Comparison of ENCODE assay signal across 23 cellular contexts in the genomic region with DNA sequence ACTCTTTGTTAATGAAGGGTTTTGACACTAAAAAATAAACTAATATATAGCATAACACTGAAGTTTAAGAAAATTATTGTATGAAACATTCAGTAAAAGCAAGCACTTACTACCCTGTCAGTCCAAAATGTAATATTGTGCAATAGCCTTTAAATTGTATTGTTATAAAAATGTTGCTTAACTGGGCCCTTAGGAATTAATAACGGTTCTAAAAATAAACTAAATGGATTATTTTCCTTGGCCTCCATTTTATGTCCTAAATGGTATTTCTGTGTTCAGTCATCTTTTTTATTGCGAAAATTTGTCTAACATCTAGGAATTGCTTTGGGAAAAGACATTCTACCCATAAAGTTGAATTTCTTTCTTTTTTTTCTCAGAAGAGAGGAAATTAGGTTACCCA.
"Had no signal": no experiment of that assay in that cellular context is flagged by ENCODE, and none has a peak within 500 bp of the region (broad histone marks: within the 10 kb centered on the region; RNA-seq: fewer than 3 reads in every experiment).

No MANE protein-coding gene starts in this region.

- H3K27me3 Mint-ChIP-seq: activated CD8-positive, alpha-beta T cell treated with anti-CD3 and anti-CD28 coated beads for 36 hours; activated naive CD4-positive, alpha-beta T cell treated with anti-CD3 and anti-CD28 coated beads, Interleukin-2, amount 10 ng/mL, durations not matched to agents 7 days and 5 days; activated naive CD8-positive, alpha-beta T cell treated with anti-CD3 and anti-CD28 coated beads for 36 hours had no signal

- H3K9me3 ChIP-seq: adrenal gland, Peyer's patch, SJSA1 had no signal

- H3K4me1 ChIP-seq: adrenal gland, Peyer's patch, SJSA1 had no signal

- H3K4me3 ChIP-seq: adrenal gland, Peyer's patch, SJSA1 had no signal

- H3K36me3 Mint-ChIP-seq: activated naive CD4-positive, alpha-beta T cell treated with anti-CD3 and anti-CD28 coated beads, Interleukin-2, amount 10 ng/mL, durations not matched to agents 7 days and 5 days; activated naive CD8-positive, alpha-beta T cell treated with anti-CD3 and anti-CD28 coated beads for 36 hours had no signal

- H3K4me1 Mint-ChIP-seq: activated naive CD4-positive, alpha-beta T cell treated with anti-CD3 and anti-CD28 coated beads, Interleukin-2, amount 10 ng/mL, durations not matched to agents 7 days and 5 days; activated naive CD8-positive, alpha-beta T cell treated with anti-CD3 and anti-CD28 coated beads for 36 hours had no signal

- H3K27ac Mint-ChIP-seq: activated CD8-positive, alpha-beta T cell treated with anti-CD3 and anti-CD28 coated beads for 36 hours; activated naive CD4-positive, alpha-beta T cell treated with anti-CD3 and anti-CD28 coated beads, Interleukin-2, amount 10 ng/mL, durations not matched to agents 7 days and 5 days; activated naive CD8-positive, alpha-beta T cell treated with anti-CD3 and anti-CD28 coated beads for 36 hours; activated T-cell treated with anti-CD3 and anti-CD28 coated beads, Interleukin-2, amount 50 U/mL, for 72 hours; activated T-helper 2 cell treated with anti-CD3 and anti-CD28 coated beads, Interferon-gamma antibody, Interleukin-2, Interleukin-4, amounts not matched to agents 10 μg/mL and 5 μg/mL and 100 μg/mL, durations not matched to agents 14 hours and 24 hours and 36 hours had no signal

- H3K36me3 ChIP-seq: adrenal gland, Peyer's patch, SJSA1 had no signal

- DNase-seq: activated CD4-positive, alpha-beta T cell treated with anti-CD3 and anti-CD28 coated beads for 4 hours; activated CD8-positive, alpha-beta memory T cell treated with anti-CD3 and anti-CD28 coated beads, Interleukin-2, amount 50 U/mL, for 4 hours; activated CD8-positive, alpha-beta T cell treated with anti-CD3 and anti-CD28 coated beads for 36 hours; activated gamma-delta T cell treated with Interleukin-2 at 50 U/mL for 16 hours; activated naive CD4-positive, alpha-beta T cell treated with anti-CD3 and anti-CD28 coated beads, Interleukin-2, amount 10 ng/mL, durations not matched to agents 7 days and 5 days; activated naive CD8-positive, alpha-beta T cell treated with anti-CD3 and anti-CD28 coated beads for 36 hours; activated T-cell treated with anti-CD3 and anti-CD28 coated beads, Interleukin-2, amount 50 U/mL, for 72 hours; adrenal gland; anterior cingulate cortex; Karpas-422; NCI-H1105 treated with DMSO at 0.1 percent for 48 hours; NCI-H1436 treated with DMSO at 0.1 percent for 48 hours; NCI-H187; NCI-H2081; NCI-H510A treated with DMSO at 0.1 percent for 48 hours; NCI-H69; NK-92 treated with Interleukin-12 subunit alpha and Interleukin-12 subunit beta, amount 100 ng/mL, for 24 hours; OCI-M1; Peyer's patch; SHP77; SW 1271 had no signal

- H3K4me3 Mint-ChIP-seq: activated CD8-positive, alpha-beta T cell treated with anti-CD3 and anti-CD28 coated beads for 36 hours; activated naive CD4-positive, alpha-beta T cell treated with anti-CD3 and anti-CD28 coated beads, Interleukin-2, amount 10 ng/mL, durations not matched to agents 7 days and 5 days; activated naive CD8-positive, alpha-beta T cell treated with anti-CD3 and anti-CD28 coated beads for 36 hours; activated T-cell treated with anti-CD3 and anti-CD28 coated beads, Interleukin-2, amount 50 U/mL, for 72 hours had no signal

- H3K27me3 ChIP-seq: adrenal gland, Peyer's patch, SJSA1 had no signal

- H3K9me3 Mint-ChIP-seq: activated CD8-positive, alpha-beta T cell treated with anti-CD3 and anti-CD28 coated beads for 36 hours; activated naive CD4-positive, alpha-beta T cell treated with anti-CD3 and anti-CD28 coated beads, Interleukin-2, amount 10 ng/mL, durations not matched to agents 7 days and 5 days; activated naive CD8-positive, alpha-beta T cell treated with anti-CD3 and anti-CD28 coated beads for 36 hours; activated T-helper 2 cell treated with anti-CD3 and anti-CD28 coated beads, Interferon-gamma antibody, Interleukin-2, Interleukin-4, amounts not matched to agents 10 μg/mL and 5 μg/mL and 100 μg/mL, durations not matched to agents 14 hours and 24 hours and 36 hours had no signal

- H3K27ac ChIP-seq: adrenal gland, Peyer's patch, SJSA1 had no signal
